Comparison of ENCODE assay signal across 8 cellular contexts in the genomic region with DNA sequence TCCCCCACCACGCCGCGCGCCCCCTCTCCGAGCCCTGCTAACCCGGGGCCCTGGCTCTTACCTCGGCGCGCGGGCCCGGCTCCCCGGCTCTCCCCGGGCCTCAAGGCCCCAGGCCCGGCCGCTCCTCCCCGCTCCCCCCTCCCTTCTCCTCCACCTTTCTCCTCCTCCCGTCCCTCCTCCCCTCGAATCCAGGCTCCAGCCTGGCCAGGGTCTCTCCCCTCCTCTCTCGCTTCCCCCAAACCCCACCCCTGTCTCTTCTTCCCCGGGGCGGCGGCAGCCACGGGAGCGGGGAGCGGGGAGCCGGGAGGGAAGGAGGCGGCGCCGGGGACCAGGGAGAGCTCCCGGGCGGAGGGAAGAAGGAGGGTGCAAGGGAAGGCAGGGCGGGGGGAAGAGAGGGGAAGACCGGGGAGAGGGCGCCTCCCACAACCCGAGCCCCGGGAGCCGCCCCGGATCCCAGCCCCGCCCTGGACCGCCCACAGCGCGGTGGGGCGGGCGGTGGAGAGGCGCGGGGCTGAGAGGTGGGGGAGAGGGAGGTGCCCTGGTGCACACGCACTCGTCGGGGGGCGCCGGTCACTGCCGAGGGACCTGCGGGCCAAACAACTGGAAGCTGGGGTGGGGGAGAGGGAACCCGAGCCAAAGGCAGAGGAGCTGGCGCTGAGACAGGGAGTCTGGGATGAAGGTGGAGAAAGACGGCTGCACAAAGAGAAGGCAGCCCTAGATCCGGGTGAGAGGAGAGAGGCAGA. TPM values are rescaled to one million over a fixed set of nuclear protein-coding genes. Genes with fewer than 3 reads are reported as not detected.
DNase-seq lines count a peak whose midpoint lies in the region; ATAC-seq and TF ChIP-seq lines count a peak whose summit lies in the region.

Gene GABBR1 (minus strand): TSS at position 395 of the 743 bp plus-strand sequence. CDS start 798 bp downstream, outside the sequence.

- H3K9me3 Mint-ChIP-seq in activated CD8-positive, alpha-beta memory T cell treated with anti-CD3 and anti-CD28 coated beads, Interleukin-2, amount 10 ng/mL, durations not matched to agents 7 days and 5 days (ENCODE audit: low read depth), result no peaks in the 10 kb centered on the region
- no peaks in the 10 kb centered on the region for H3K9me3 Mint-ChIP-seq in effector memory CD8-positive, alpha-beta T cell

- no peak for TF ChIP-seq CTCF in HL-60 (IDR thresholded peaks at IDR 0.05; ENCODE audit: insufficient read depth, low read length)

- H2AFZ ChIP-seq in mesenchymal stem cell (ENCODE audit: low read depth, low read length), result peak within 1 kb of the TSS; percentile 93

- no peaks in the 10 kb centered on the region for H3K36me3 ChIP-seq in mesenchymal stem cell (ENCODE audit: control insufficient read depth in 1 of 2, insufficient read depth in 2 of 2, low read depth in 1 of 2, low read length in 2 of 2)

- peak; percentile 88 for DNase-seq in ACHN
- DNase-seq in HL-60 (ENCODE audit: low read depth in 1 of 2, low spot score in 1 of 2), result peak in 1 of 2 experiments; percentile 14
- DNase-seq in NOMO-1 treated with DMSO at 0.1 percent for 48 hours (lab: John Stamatoyannopoulos, UW; ENCODE audit: unreplicated experiment), result peak; percentile 63
- peak; percentile 71 for DNase-seq in activated CD8-positive, alpha-beta memory T cell treated with anti-CD3 and anti-CD28 coated beads, Interleukin-2, amount 10 ng/mL, durations not matched to agents 7 days and 5 days
- DNase-seq in effector memory CD8-positive, alpha-beta T cell, result peak; percentile 40 to 54 (median 48)
- peak; percentile 94 for DNase-seq in mesenchymal stem cell
- peak; percentile 32 for DNase-seq in stimulated activated CD8-positive, alpha-beta memory T cell treated with anti-CD3 and anti-CD28 coated beads, Interleukin-12 subunit alpha, Interleukin-12 subunit beta, amount 100 ng/mL, for 1 hour (ENCODE audit: low read depth)

- peak within 1 kb of the TSS; percentile 32 to 57 for H2BK12ac ChIP-seq in mesenchymal stem cell (ENCODE audit: low read length in 2 of 2)

- peak within 1 kb of the TSS; percentile 59 for H4K91ac ChIP-seq in mesenchymal stem cell (ENCODE audit: low read length)

- peak within 1 kb of the TSS; percentile 81 for H3K9ac ChIP-seq in mesenchymal stem cell (ENCODE audit: low read length)

- peak within 1 kb of the TSS; percentile 70 to 71 for H3K4ac ChIP-seq in mesenchymal stem cell (ENCODE audit: low read depth in 1 of 2, low read length in 2 of 2)

- H2BK15ac ChIP-seq in mesenchymal stem cell (ENCODE audit: low read depth, poor library complexity, severe bottlenecking), result peak within 1 kb of the TSS; percentile 93

- H3K4me1 Mint-ChIP-seq in activated CD8-positive, alpha-beta memory T cell treated with anti-CD3 and anti-CD28 coated beads, Interleukin-2, amount 10 ng/mL, durations not matched to agents 7 days and 5 days, result peaks cover 29% of the 10 kb centered on the region
- peaks cover 28 to 32% of the 10 kb centered on the region in 2 donors for H3K4me1 Mint-ChIP-seq in effector memory CD8-positive, alpha-beta T cell (ENCODE audit: low read depth in 2 of 2)

- peak within 1 kb of the TSS; percentile 76 for H3K4me3 Mint-ChIP-seq in activated CD8-positive, alpha-beta memory T cell treated with anti-CD3 and anti-CD28 coated beads, Interleukin-2, amount 10 ng/mL, durations not matched to agents 7 days and 5 days
- peak within 1 kb of the TSS; percentile 79 to 90 for H3K4me3 Mint-ChIP-seq in effector memory CD8-positive, alpha-beta T cell

- peak within 1 kb of the TSS in 1 of 2 experiments; percentile 92 for H3K23ac ChIP-seq in mesenchymal stem cell (ENCODE audit: low read length in 2 of 2)

- H3K79me1 ChIP-seq in mesenchymal stem cell (replicated peaks; ENCODE audit: low read length, poor library complexity, severe bottlenecking), result peaks cover 16% of the 10 kb centered on the region

- H3K27ac ChIP-seq in HL-60 (replicated peaks) (no peak within 1 kb of the TSS), mesenchymal stem cell (ENCODE audit: low read length, poor library complexity, severe bottlenecking) (peak within 1 kb of the TSS; percentile 71)

- no peaks in the 10 kb centered on the region for H3K9me3 ChIP-seq in mesenchymal stem cell (ENCODE audit: control insufficient read depth, low read length)

- H3K27me3 Mint-ChIP-seq in activated CD8-positive, alpha-beta memory T cell treated with anti-CD3 and anti-CD28 coated beads, Interleukin-2, amount 10 ng/mL, durations not matched to agents 7 days and 5 days, result peaks cover 41% of the 10 kb centered on the region
- peaks cover 15 to 20% of the 10 kb centered on the region in 2 donors for H3K27me3 Mint-ChIP-seq in effector memory CD8-positive, alpha-beta T cell

- H3K36me3 Mint-ChIP-seq in activated CD8-positive, alpha-beta memory T cell treated with anti-CD3 and anti-CD28 coated beads, Interleukin-2, amount 10 ng/mL, durations not matched to agents 7 days and 5 days, result no peaks in the 10 kb centered on the region
- no peaks in the 10 kb centered on the region for H3K36me3 Mint-ChIP-seq in effector memory CD8-positive, alpha-beta T cell (ENCODE audit: insufficient read depth)

- WGBS in mesenchymal stem cell, result 1% methylated on average over 48 of the region's 57 CpGs

- peak within 1 kb of the TSS; percentile 66 to 95 for H3K18ac ChIP-seq in mesenchymal stem cell (ENCODE audit: low read depth in 1 of 2, low read length in 2 of 2)

- peak within 1 kb of the TSS; percentile 94 for H3K4me2 ChIP-seq in mesenchymal stem cell (ENCODE audit: low read length, poor library complexity, severe bottlenecking)

- peaks cover 21% of the 10 kb centered on the region for H3K4me1 ChIP-seq in mesenchymal stem cell (ENCODE audit: control insufficient read depth, insufficient read depth, low read depth, low read length)

- CTCF ChIA-PET in activated CD8-positive, alpha-beta memory T cell treated with anti-CD3 and anti-CD28 coated beads, Interleukin-2, amount 10 ng/mL, durations not matched to agents 7 days and 5 days (lab: Charles Lee), result interaction anchor here (1.2 to 2.3 kb wide), 5 partner anchors 11 to 21 kb away, joined by 4 to 21 read pairs (median 6); no protein-coding TSS in a partner anchor

- peak within 1 kb of the TSS in 1 of 2 experiments; percentile 94 for H3K14ac ChIP-seq in mesenchymal stem cell (ENCODE audit: low read length in 2 of 2)

- no peak within 1 kb of the TSS for H2AK5ac ChIP-seq in mesenchymal stem cell (ENCODE audit: low read length, severe bottlenecking)

- no peak within 1 kb of the TSS for H3K27ac Mint-ChIP-seq in activated CD8-positive, alpha-beta memory T cell treated with anti-CD3 and anti-CD28 coated beads, Interleukin-2, amount 10 ng/mL, durations not matched to agents 7 days and 5 days
- peak within 1 kb of the TSS; percentile 41 to 68 for H3K27ac Mint-ChIP-seq in effector memory CD8-positive, alpha-beta T cell

- ATAC-seq in activated CD8-positive, alpha-beta memory T cell treated with anti-CD3 and anti-CD28 coated beads, Interleukin-2, amount 10 ng/mL, durations not matched to agents 7 days and 5 days, result peak; percentile 81
- ATAC-seq in effector memory CD8-positive, alpha-beta T cell (replicated peaks), result peak; percentile 77

- in situ Hi-C loops in ACHN (cut with HindIII; ENCODE audit: low pct_ligation_motif_present, low pct_unique_long_range_greater_than_20kb, low sequenced_read_pairs), result no loop called here

- H3K4me3 ChIP-seq in HL-60 (replicated peaks; ENCODE audit: insufficient read depth, low read length) (peak within 1 kb of the TSS; percentile 28), mesenchymal stem cell (ENCODE audit: insufficient read depth in 1 of 2, low read depth in 1 of 2, low read length in 2 of 2) (peak within 1 kb of the TSS; percentile 79 to 89)

- peak; percentile 24 for TF ChIP-seq POLR2A in GM19099 (IDR thresholded peaks at IDR 0.05; ENCODE audit: extremely low read depth, insufficient read length, low read depth)

- peak within 1 kb of the TSS; percentile 48 for H2BK5ac ChIP-seq in mesenchymal stem cell (ENCODE audit: low read depth, low read length, poor library complexity, severe bottlenecking)

- H3K27me3 ChIP-seq in HL-60 (ENCODE audit: insufficient read depth, poor library complexity, severe bottlenecking) (peaks cover 52% of the 10 kb centered on the region), mesenchymal stem cell (ENCODE audit: control insufficient read depth in 1 of 2, insufficient read depth in 1 of 2, low read length in 2 of 2) (no peaks in the 10 kb centered on the region)

- peak within 1 kb of the TSS; percentile 67 for H2BK120ac ChIP-seq in mesenchymal stem cell (ENCODE audit: low read depth, low read length)

- H4K8ac ChIP-seq in mesenchymal stem cell (ENCODE audit: low read length), result peak within 1 kb of the TSS; percentile 77

RNA-seq across cellular contexts. Expression of gene GABBR1, which starts in this region (rescaled TPM):
- total RNA-seq in activated CD8-positive, alpha-beta memory T cell treated with anti-CD3 and anti-CD28 coated beads, Interleukin-2, amount 10 ng/mL, durations not matched to agents 7 days and 5 days, result 1 to 10 TPM; 6.0 to 8.1 TPM
- polyA plus RNA-seq in mesenchymal stem cell (2013, experiment 1 of 2), result 23.2 TPM
- polyA plus RNA-seq in mesenchymal stem cell (2013, experiment 2 of 2), result 20.8 TPM
